Comparison of ENCODE assay signal across 7 cellular contexts in genomic region chr10:57977262-57977661, GRCh38.
"Had no signal": no experiment of that assay in that cellular context is flagged by ENCODE, and none has a peak within 500 bp of the region (broad histone marks: within the 10 kb centered on the region; RNA-seq: fewer than 3 reads in every experiment).

No MANE protein-coding gene starts in this region.

- H3K4me3 ChIP-seq: GM23338 had no signal

- H3K27ac Mint-ChIP-seq: GM23338, H9, IgD-negative memory B cell had no signal

- H3K4me2 ChIP-seq: GM23338 had no signal

- H3K36me3 Mint-ChIP-seq: IgD-negative memory B cell had no signal

- DNase-seq: H9, HCEC 1CT, KBM-7 had no signal

- H3K4me3 Mint-ChIP-seq: GM23338, H9, IgD-negative memory B cell had no signal

- H3K27ac ChIP-seq: HL-60 had no signal

- ATAC-seq: GM23338, HepG2 had no signal

- H2AFZ ChIP-seq: GM23338 had no signal
